1 cellular context compared by ENCODE assay signal in genomic region chr20:53840462-53841000, GRCh38.
TF ChIP-seq lines count a peak whose summit lies in the region.

No MANE protein-coding gene starts in this region.

TF ChIP-seq in IMR-90, 13 proteins besides CTCF, POLR2A, EP300 and RAD21:
- TF ChIP-seq CEBPB (IDR thresholded peaks at IDR 0.05; ENCODE audit: low read depth, low read length) (no peak), NFE2L2 (IDR thresholded peaks at IDR 0.05; ENCODE audit: low read depth, low read length) (no peak), ELK1 (IDR thresholded peaks at IDR 0.05; ENCODE audit: borderline replicate concordance, low read depth, low read length) (no peak), MAZ (IDR thresholded peaks at IDR 0.05; ENCODE audit: borderline replicate concordance, low read depth, low read length) (no peak), SMC3 (IDR thresholded peaks at IDR 0.05; ENCODE audit: low read depth, low read length) (no peak), FOS (IDR thresholded peaks at IDR 0.05; ENCODE audit: low read depth, low read length) (no peak), RFX5 (IDR thresholded peaks at IDR 0.05; ENCODE audit: low read depth, low read length) (no peak), CHD1 (IDR thresholded peaks at IDR 0.05; ENCODE audit: low read depth, low read length) (no peak), USF2 (IDR thresholded peaks at IDR 0.05; ENCODE audit: low read depth, low read length) (no peak), MXI1 (IDR thresholded peaks at IDR 0.05; ENCODE audit: borderline replicate concordance, low read depth, low read length) (no peak), BHLHE40 (IDR thresholded peaks at IDR 0.05; ENCODE audit: low read depth, low read length) (no peak), RCOR1 (IDR thresholded peaks at IDR 0.05; ENCODE audit: insufficient replicate concordance, low read length) (no peak)
